Comparison of ENCODE assay signal across 33 cellular contexts in the genomic region with DNA sequence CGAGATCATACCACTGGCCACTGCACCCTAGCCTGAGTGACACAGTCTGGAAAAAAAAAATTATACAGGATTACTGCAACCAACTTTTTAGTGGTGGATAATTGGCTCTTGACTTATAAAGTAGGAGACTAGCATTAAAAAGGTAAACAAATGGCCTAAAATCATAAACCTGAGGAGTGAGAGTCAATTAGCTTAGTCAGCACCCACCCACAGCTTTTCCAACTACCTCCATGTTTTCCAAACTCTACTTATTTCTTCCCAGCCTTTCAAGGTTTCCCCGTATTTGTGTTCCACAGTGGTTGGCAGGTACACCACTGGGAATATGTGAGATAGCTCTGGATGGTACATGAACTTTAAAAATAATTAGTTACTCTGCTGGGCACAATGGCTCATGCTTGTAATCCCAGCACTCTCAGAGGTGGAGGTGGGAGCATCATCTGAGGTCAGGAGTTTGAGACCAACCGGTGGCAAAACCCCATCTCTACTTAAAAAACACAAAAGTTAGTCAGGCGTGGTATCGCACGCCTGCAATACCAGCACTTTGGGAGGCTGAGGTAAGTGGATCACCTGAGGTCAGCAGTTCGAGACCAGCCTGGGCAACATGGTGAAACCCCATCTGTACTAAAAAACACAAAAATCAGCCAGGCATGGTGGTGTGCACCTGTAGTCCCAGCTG. TPM values are rescaled to one million over a fixed set of nuclear protein-coding genes. Genes with fewer than 3 reads are reported as not detected.
"Had no signal": no experiment of that assay in that cellular context is flagged by ENCODE, and none has a peak within 500 bp of the region (broad histone marks: within the 10 kb centered on the region; RNA-seq: fewer than 3 reads in every experiment).

No MANE protein-coding gene starts in this region.

- H3K79me2 ChIP-seq: parathyroid adenoma had no signal

- H3K27ac Mint-ChIP-seq: effector memory CD8-positive, alpha-beta T cell; mesothelial cell of epicardium; naive B cell; nephron; neural progenitor cell; progenitor cell of endocrine pancreas; type B pancreatic cell had no signal

- H3K36me3 ChIP-seq: esophagus squamous epithelium, heart right ventricle, left lung, neural progenitor cell, stomach, thyroid gland had no signal

- DNase-seq: cortex of kidney; effector memory CD8-positive, alpha-beta T cell; erythroblast; esophagus squamous epithelium; foreskin melanocyte; glutamatergic neuron; heart right ventricle; hippocampal formation; left cardiac atrium; left lung; mesenchymal stem cell; mucosa of descending colon; naive B cell; stimulated activated CD4-positive, alpha-beta T cell treated with anti-CD3 and anti-CD28 coated beads, Interleukin-12 subunit alpha, Interleukin-12 subunit beta, amount 100 ng/mL, for 4 hours; stimulated activated CD4-positive, alpha-beta T cell treated with anti-CD3 and anti-CD28 coated beads, Interleukin-1b, Interleukin-23, amount 100 ng/mL, for 48 hours; stimulated activated CD4-positive, alpha-beta T cell treated with anti-CD3 and anti-CD28 coated beads, Interleukin-4, amount 100 ng/mL, for 1 hour; stimulated activated CD8-positive, alpha-beta memory T cell treated with anti-CD3 and anti-CD28 coated beads, Interleukin-4, amount 100 ng/mL, for 48 hours; stimulated activated naive CD4-positive, alpha-beta T cell treated with Interleukin-2 at 50 U/mL for 16 hours; stomach; thyroid gland had no signal

- H2AFZ ChIP-seq: neural progenitor cell, parathyroid adenoma had no signal

- H3K4me2 ChIP-seq: neural progenitor cell, smooth muscle cell had no signal

- H3K9me3 ChIP-seq: esophagus squamous epithelium, heart right ventricle, left lung, mucosa of descending colon, stomach, thyroid gland had no signal

- H3K27ac ChIP-seq: esophagus squamous epithelium, heart right ventricle, left lung, neural progenitor cell, parathyroid adenoma, stomach, thyroid gland had no signal

- H3K27me3 ChIP-seq: thyroid gland had no signal

- H3K9me3 Mint-ChIP-seq: effector memory CD8-positive, alpha-beta T cell; mesothelial cell of epicardium; naive B cell; nephron; neural progenitor cell; type B pancreatic cell had no signal

- H3K4me1 ChIP-seq: esophagus squamous epithelium, heart right ventricle, left lung, neural progenitor cell, parathyroid adenoma, stomach, thyroid gland had no signal

- H3K9ac ChIP-seq: neural progenitor cell, parathyroid adenoma had no signal

- ATAC-seq: effector memory CD8-positive, alpha-beta T cell; heart right ventricle; left lung; mucosa of descending colon; sciatic nerve had no signal

- H3K4me3 ChIP-seq: esophagus squamous epithelium, heart right ventricle, left lung, mucosa of descending colon, neural progenitor cell, smooth muscle cell, stomach, thyroid gland had no signal

- H3K4me3 Mint-ChIP-seq: effector memory CD8-positive, alpha-beta T cell; mesothelial cell of epicardium; naive B cell; nephron; neural progenitor cell; type B pancreatic cell had no signal

- H3K4me1 Mint-ChIP-seq: naive B cell had no signal

- H3K36me3 Mint-ChIP-seq: mesothelial cell of epicardium, naive B cell, neural progenitor cell had no signal

RNA-seq across cellular contexts. Expression of a gene that starts 6.7 kb away (rescaled TPM):
- total RNA-seq: dermis microvascular lymphatic vessel endothelial cell, heart right ventricle, left cardiac atrium, lung microvascular endothelial cell, mucosa of descending colon, osteoblast, progenitor cell of endocrine pancreas, sciatic nerve, stomach, subcutaneous adipose tissue, temporal lobe had no signal
- polyA plus RNA-seq: heart right ventricle had no signal
